ENCODE assay signal across 24 cellular contexts in the genomic region with DNA sequence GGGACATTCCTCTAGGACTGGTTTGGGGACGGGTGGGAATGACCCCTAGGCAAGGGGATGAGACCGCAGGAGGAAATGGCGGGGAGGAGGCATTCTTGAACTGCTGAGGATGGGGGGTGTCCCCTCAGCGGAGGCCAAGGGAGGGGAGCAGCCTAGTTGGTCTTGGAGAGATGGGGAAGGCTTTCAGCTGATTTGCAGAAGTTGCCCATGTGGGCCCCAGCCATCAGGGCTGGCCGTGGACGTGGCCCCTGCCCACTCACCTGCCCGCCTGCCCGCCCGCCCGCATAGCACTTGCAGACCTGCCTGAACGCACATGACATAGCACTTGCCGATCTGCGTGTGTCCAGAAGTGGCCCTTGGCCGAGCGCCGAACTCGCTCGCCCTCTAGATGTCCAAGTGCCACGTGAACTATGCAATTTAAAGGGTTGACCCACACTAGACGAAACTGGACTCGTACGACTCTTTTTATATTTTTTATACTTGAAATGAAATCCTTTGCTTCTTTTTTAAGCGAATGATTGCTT. TPM values are rescaled to one million over a fixed set of nuclear protein-coding genes. Genes with fewer than 3 reads are reported as not detected.
"Had no signal": no experiment of that assay in that cellular context is flagged by ENCODE, and none has a peak within 500 bp of the region (broad histone marks: within the 10 kb centered on the region; RNA-seq: fewer than 3 reads in every experiment).

No MANE protein-coding gene starts in this region.

- DNase-seq: cerebellar nuclear complex; cortex of kidney; effector memory CD8-positive, alpha-beta T cell; erythroblast; esophagus squamous epithelium; foreskin melanocyte; glutamatergic neuron; natural killer cell; stimulated activated CD4-positive, alpha-beta T cell treated with anti-CD3 and anti-CD28 coated beads, Interleukin-2, amount 100 ng/mL, for 24 hours; stimulated activated CD4-positive, alpha-beta T cell treated with anti-CD3 and anti-CD28 coated beads, Interleukin-4, amount 100 ng/mL, for 24 hours; stimulated activated naive CD4-positive, alpha-beta T cell treated with Interleukin-2 at 50 U/mL for 16 hours; stomach had no signal

- H3K36me3 Mint-ChIP-seq: memory B cell; natural killer cell; stimulated activated effector memory CD8-positive, alpha-beta T cell treated with anti-CD3 and anti-CD28 coated beads, Interleukin-12 subunit alpha, Interleukin-12 subunit beta, amount 100 ng/mL, for 72 hours had no signal

- ATAC-seq: effector memory CD8-positive, alpha-beta T cell; left lobe of liver; natural killer cell; sciatic nerve; stimulated activated effector memory CD8-positive, alpha-beta T cell treated with anti-CD3 and anti-CD28 coated beads, Interleukin-12 subunit alpha, Interleukin-12 subunit beta, amount 100 ng/mL, for 72 hours had no signal

- FAIRE-seq: endometrium, keratinocyte had no signal

- H3K9me3 ChIP-seq: esophagus squamous epithelium, neutrophil, right atrium auricular region, stomach, tibial nerve had no signal

- H3K36me3 ChIP-seq: esophagus squamous epithelium, neutrophil, right atrium auricular region had no signal

- H3K4me3 ChIP-seq: esophagus squamous epithelium, right atrium auricular region, stomach, tibial nerve had no signal

- H3K9me3 Mint-ChIP-seq: effector memory CD8-positive, alpha-beta T cell; memory B cell; natural killer cell; stimulated activated effector memory CD8-positive, alpha-beta T cell treated with anti-CD3 and anti-CD28 coated beads, Interleukin-12 subunit alpha, Interleukin-12 subunit beta, amount 100 ng/mL, for 72 hours had no signal

- H2AFZ ChIP-seq: parathyroid adenoma had no signal

- H3K79me2 ChIP-seq: parathyroid adenoma had no signal

- H3K27ac Mint-ChIP-seq: effector memory CD8-positive, alpha-beta T cell; memory B cell; natural killer cell; progenitor cell of endocrine pancreas; stimulated activated effector memory CD8-positive, alpha-beta T cell treated with anti-CD3 and anti-CD28 coated beads, Interleukin-12 subunit alpha, Interleukin-12 subunit beta, amount 100 ng/mL, for 72 hours had no signal

- H3K27ac ChIP-seq: esophagus squamous epithelium, neutrophil, parathyroid adenoma, right atrium auricular region, stomach, tibial nerve had no signal

- H3K4me3 Mint-ChIP-seq: effector memory CD8-positive, alpha-beta T cell; memory B cell; natural killer cell; stimulated activated effector memory CD8-positive, alpha-beta T cell treated with anti-CD3 and anti-CD28 coated beads, Interleukin-12 subunit alpha, Interleukin-12 subunit beta, amount 100 ng/mL, for 72 hours had no signal

RNA-seq across cellular contexts. Expression of gene INHBB, which starts 4.9 kb away (rescaled TPM):
- total RNA-seq: progenitor cell of endocrine pancreas had no signal
- polyA plus RNA-seq: keratinocyte, neural cell had no signal
